In genomic region chr6:148559848-148560433, GRCh38 we compare ENCODE assay signal across 8 cellular contexts.
DNase-seq lines count a peak whose midpoint lies in the region; ATAC-seq and TF ChIP-seq lines count a peak whose summit lies in the region.

No MANE protein-coding gene starts in this region.

- peak; percentile 90 for ATAC-seq in GM21723 (IDR thresholded peaks at IDR 0.05; ENCODE audit: unreplicated experiment)
- ATAC-seq in HG02870 (IDR thresholded peaks at IDR 0.05; ENCODE audit: unreplicated experiment): no peak

- H3K27ac ChIP-seq in right atrium auricular region (peak overlapping the region in 1 of 2 donors; percentile 21), rectal smooth muscle tissue (ENCODE audit: low read depth, low read length) (peak overlapping the region; percentile 17)

- DNase-seq in DMS79 (lab: John Stamatoyannopoulos, UW): peak; percentile 60
- DNase-seq in LoVo (ENCODE audit: low spot score): peak; percentile 80
- DNase-seq in T-helper 1 cell: peak; percentile 31 to 59 (median 53)
- DNase-seq in amygdala (lab: John Stamatoyannopoulos, UW): peak in 53 of 56 donors; percentile 17 to 85 (median 65)
- peak; percentile 77 for DNase-seq in right atrium auricular region (ENCODE audit: low spot score)

- no peak overlapping the region for H3K9ac ChIP-seq in rectal smooth muscle tissue (ENCODE audit: low read length)

- H3K27me3 ChIP-seq in right atrium auricular region (no peaks in the 10 kb centered on the region), rectal smooth muscle tissue (ENCODE audit: control insufficient read depth, insufficient read depth, low read length) (no peaks in the 10 kb centered on the region)

- H3K4me3 ChIP-seq in right atrium auricular region (peak overlapping the region; percentile 41 to 53), rectal smooth muscle tissue (ENCODE audit: low read length) (peak overlapping the region; percentile 50)

- TF ChIP-seq CTCF in right atrium auricular region (IDR thresholded peaks at IDR 0.05): peak; percentile 94 to 98

- H3K9me3 ChIP-seq in right atrium auricular region: no peaks in the 10 kb centered on the region

- H3K4me1 ChIP-seq in right atrium auricular region (peaks cover 0 to 6% of the 10 kb centered on the region in 2 donors), rectal smooth muscle tissue (ENCODE audit: control insufficient read depth, insufficient read depth, low read length) (no peaks in the 10 kb centered on the region)

- H3K36me3 ChIP-seq in right atrium auricular region: no peaks in the 10 kb centered on the region
- no peaks in the 10 kb centered on the region for H3K36me3 ChIP-seq in rectal smooth muscle tissue (ENCODE audit: control insufficient read depth, insufficient read depth, low read length)
